Comparison of ENCODE assay signal across 17 cellular contexts in genomic region chr15:100528833-100529428, GRCh38. TPM values are rescaled to one million over a fixed set of nuclear protein-coding genes. Genes with fewer than 3 reads are reported as not detected.
"Had no signal": no experiment of that assay in that cellular context is flagged by ENCODE, and none has a peak within 500 bp of the region (broad histone marks: within the 10 kb centered on the region; RNA-seq: fewer than 3 reads in every experiment).

Gene CERS3 (minus strand): TSS chr15:100528950. CDS start chr15:100501849, 27,101 bp downstream.

- H3K27me3 ChIP-seq: ascending aorta, sigmoid colon, transverse colon had no signal

- H3K4me3 ChIP-seq: ascending aorta, lower lobe of right lung, sigmoid colon, transverse colon had no signal

- H3K27ac ChIP-seq: ascending aorta, lower lobe of right lung, sigmoid colon, transverse colon had no signal

- DNase-seq: activated CD4-positive, alpha-beta T cell treated with anti-CD3 and anti-CD28 coated beads, Interleukin-2, amount 50 U/mL, for 4 hours; activated gamma-delta T cell treated with Interleukin-2 at 50 U/mL for 16 hours; activated T-cell treated with anti-CD3 and anti-CD28 coated beads for 4 hours; effector CD4-positive, alpha-beta T cell; foreskin fibroblast; glutamatergic neuron; hippocampal formation; left colon; lower lobe of right lung; nephron progenitor cell; nucleus accumbens; sigmoid colon; stimulated activated naive B cell treated with anti-CD40 and anti-IgM and Interleukin-4, amounts not matched to agents 10 μg/mL and 1 μg/mL and 100 μg/mL, for 72 hours; transverse colon had no signal

- ATAC-seq: left colon; lower lobe of right lung; stimulated activated naive B cell treated with anti-CD40 and anti-IgM and Interleukin-4, amounts not matched to agents 10 μg/mL and 1 μg/mL and 100 μg/mL, for 72 hours had no signal

- H3K9me3 ChIP-seq: ascending aorta, lower lobe of right lung, sigmoid colon, transverse colon had no signal

- H3K4me3 Mint-ChIP-seq: activated T-helper 1 cell treated with anti-CD3 and anti-CD28 coated beads, Interleukin-12 subunit alpha, Interleukin-12 subunit beta, Interleukin-2, Interleukin-4 antibody, amounts not matched to agents 30 ng/mL and 10 ng/mL and 1 ng/mL, durations not matched to agents 14 hours and 24 hours and 36 hours; nephron progenitor cell; stimulated activated naive B cell treated with anti-CD40 and anti-IgM and Interleukin-4, amounts not matched to agents 10 μg/mL and 1 μg/mL and 100 μg/mL, for 72 hours; T-helper 2 cell treated with Interferon-gamma antibody and Interleukin-4, amounts not matched to agents 5 μg/mL and 100 μg/mL, for 36 hours had no signal

- H3K4me1 Mint-ChIP-seq: nephron progenitor cell; stimulated activated naive B cell treated with anti-CD40 and anti-IgM and Interleukin-4, amounts not matched to agents 10 μg/mL and 1 μg/mL and 100 μg/mL, for 72 hours had no signal

- H3K36me3 Mint-ChIP-seq: stimulated activated naive B cell treated with anti-CD40 and anti-IgM and Interleukin-4, amounts not matched to agents 10 μg/mL and 1 μg/mL and 100 μg/mL, for 72 hours had no signal

- H3K9me3 Mint-ChIP-seq: activated T-helper 1 cell treated with anti-CD3 and anti-CD28 coated beads, Interleukin-12 subunit alpha, Interleukin-12 subunit beta, Interleukin-2, Interleukin-4 antibody, amounts not matched to agents 30 ng/mL and 10 ng/mL and 1 ng/mL, durations not matched to agents 14 hours and 24 hours and 36 hours; nephron progenitor cell; stimulated activated naive B cell treated with anti-CD40 and anti-IgM and Interleukin-4, amounts not matched to agents 10 μg/mL and 1 μg/mL and 100 μg/mL, for 72 hours; T-helper 2 cell treated with Interferon-gamma antibody and Interleukin-4, amounts not matched to agents 5 μg/mL and 100 μg/mL, for 36 hours had no signal

- H3K27ac Mint-ChIP-seq: activated T-helper 1 cell treated with anti-CD3 and anti-CD28 coated beads, Interleukin-12 subunit alpha, Interleukin-12 subunit beta, Interleukin-2, Interleukin-4 antibody, amounts not matched to agents 30 ng/mL and 10 ng/mL and 1 ng/mL, durations not matched to agents 14 hours and 24 hours and 36 hours; stimulated activated naive B cell treated with anti-CD40 and anti-IgM and Interleukin-4, amounts not matched to agents 10 μg/mL and 1 μg/mL and 100 μg/mL, for 72 hours; T-helper 2 cell treated with Interferon-gamma antibody and Interleukin-4, amounts not matched to agents 5 μg/mL and 100 μg/mL, for 36 hours had no signal

RNA-seq across cellular contexts. Expression of gene CERS3, which starts in this region (rescaled TPM):
- total RNA-seq: ascending aorta, left colon, lower lobe of right lung, transverse colon had no signal
